Comparison of ENCODE assay signal across 16 cellular contexts in the genomic region with DNA sequence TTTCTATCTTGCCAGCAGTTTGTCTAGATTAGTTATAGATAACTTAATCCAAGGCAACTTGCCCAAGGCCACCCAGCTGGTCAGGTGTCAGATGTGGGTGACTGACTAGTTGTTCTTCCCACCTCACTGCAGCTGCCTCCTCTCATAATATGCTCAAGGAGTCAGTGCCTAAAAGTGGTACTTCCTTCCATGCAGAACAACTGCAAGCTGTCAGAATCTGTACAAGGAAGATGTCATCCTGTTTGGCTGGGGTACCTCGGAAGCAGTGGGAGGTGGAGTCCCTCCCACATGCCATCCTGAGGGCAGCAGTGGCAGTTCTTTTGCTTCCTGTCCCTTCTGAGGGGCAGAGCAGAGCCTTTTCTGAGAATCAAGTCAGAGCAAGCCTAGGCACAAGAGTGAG.
"Had no signal": no experiment of that assay in that cellular context is flagged by ENCODE, and none has a peak within 500 bp of the region (broad histone marks: within the 10 kb centered on the region; RNA-seq: fewer than 3 reads in every experiment).

No MANE protein-coding gene starts in this region.

- H3K9me3 Mint-ChIP-seq: activated naive CD4-positive, alpha-beta T cell treated with anti-CD3 and anti-CD28 coated beads for 36 hours; effector memory CD8-positive, alpha-beta T cell; stimulated activated naive CD8-positive, alpha-beta T cell treated with anti-CD3 and anti-CD28 coated beads, Interleukin-15, Interleukin-2, amounts not matched to agents 100 ng/mL and 50 ng/mL, for 24 hours had no signal

- H3K27ac ChIP-seq: prostate gland had no signal

- H3K27ac Mint-ChIP-seq: activated naive CD4-positive, alpha-beta T cell treated with anti-CD3 and anti-CD28 coated beads for 36 hours; effector memory CD8-positive, alpha-beta T cell; stimulated activated naive CD8-positive, alpha-beta T cell treated with anti-CD3 and anti-CD28 coated beads, Interleukin-15, Interleukin-2, amounts not matched to agents 100 ng/mL and 50 ng/mL, for 24 hours had no signal

- H3K27me3 Mint-ChIP-seq: effector memory CD8-positive, alpha-beta T cell had no signal

- H3K4me3 Mint-ChIP-seq: activated naive CD4-positive, alpha-beta T cell treated with anti-CD3 and anti-CD28 coated beads for 36 hours; effector memory CD8-positive, alpha-beta T cell; stimulated activated naive CD8-positive, alpha-beta T cell treated with anti-CD3 and anti-CD28 coated beads, Interleukin-15, Interleukin-2, amounts not matched to agents 100 ng/mL and 50 ng/mL, for 24 hours had no signal

- H3K36me3 ChIP-seq: prostate gland had no signal

- H3K4me1 ChIP-seq: prostate gland had no signal

- H3K4me3 ChIP-seq: prostate gland had no signal

- ATAC-seq: effector memory CD8-positive, alpha-beta T cell; right cardiac atrium had no signal

- H3K9me3 ChIP-seq: prostate gland had no signal

- DNase-seq: activated CD4-positive, alpha-beta T cell treated with anti-CD3 and anti-CD28 coated beads, Interleukin-2, amount 50 U/mL, for 4 hours; activated CD4-positive, CD25-positive, alpha-beta regulatory T cell; activated CD8-positive, alpha-beta memory T cell treated with anti-CD3 and anti-CD28 coated beads, Interleukin-2, amount 50 U/mL, for 4 hours; activated naive CD4-positive, alpha-beta T cell treated with anti-CD3 and anti-CD28 coated beads for 36 hours; dermis blood vessel endothelial cell; effector memory CD8-positive, alpha-beta T cell; foreskin melanocyte; head of caudate nucleus; kidney glomerular epithelial cell; mesendoderm; right cardiac atrium; small intestine; stimulated activated CD4-positive, alpha-beta T cell treated with anti-CD3 and anti-CD28 coated beads, Interleukin-4, amount 100 ng/mL, for 4 hours; stimulated activated CD8-positive, alpha-beta memory T cell treated with anti-CD3 and anti-CD28 coated beads, Interleukin-4, amount 100 ng/mL, for 48 hours had no signal
